ENCODE assay signal across 8 cellular contexts in genomic region chr17:38883592-38884526, GRCh38. TPM values are rescaled to one million over a fixed set of nuclear protein-coding genes. Genes with fewer than 3 reads are reported as not detected.
A peak's percentile ranks its signal among the peaks of the same experiment; 100 is the strongest.
DNase-seq lines count a peak whose midpoint lies in the region; ATAC-seq and TF ChIP-seq lines count a peak whose summit lies in the region.

No MANE protein-coding gene starts in this region.

- intact Hi-C loops in naive thymus-derived CD4-positive, alpha-beta T cell (cut with micrococcal nuclease): loop anchor here (1.0 to 2.0 kb wide), 2 partner anchors 13 to 15 kb away; no protein-coding TSS in a partner anchor

- peak overlapping the region; percentile 26 for H3K4me3 ChIP-seq in CD4-positive, CD25-positive, alpha-beta regulatory T cell (ENCODE audit: low read depth, low read length)
- H3K4me3 ChIP-seq in Peyer's patch (no peak overlapping the region), ectodermal cell (ENCODE audit: insufficient read depth, low read depth, low read length) (no peak overlapping the region)
- H3K4me3 ChIP-seq in naive thymus-derived CD4-positive, alpha-beta T cell (ENCODE audit: low read length): peak overlapping the region; percentile 18

- POLR2A ChIA-PET in naive thymus-derived CD4-positive, alpha-beta T cell (lab: Charles Lee): interaction anchor here (0.6 to 5.2 kb wide), 6 partner anchors 12 to 270 kb away, joined by 3 to 76 read pairs (median 14); partner anchors contain the start of genes LASP1 and RPL23

- TF ChIP-seq POLR2A in Peyer's patch (IDR thresholded peaks at IDR 0.05): no peak

- CTCF ChIA-PET in naive thymus-derived CD4-positive, alpha-beta T cell (lab: Charles Lee): interaction anchor here (0.6 to 1.2 kb wide), 5 partner anchors 10 to 291 kb away, joined by 3 to 5 read pairs (median 4); no protein-coding TSS in a partner anchor

- H3K27me3 ChIP-seq in CD4-positive, CD25-positive, alpha-beta regulatory T cell (ENCODE audit: control insufficient read depth, insufficient read depth, low read length): no peaks in the 10 kb centered on the region
- H3K27me3 ChIP-seq in Peyer's patch: no peaks in the 10 kb centered on the region
- no peaks in the 10 kb centered on the region for H3K27me3 ChIP-seq in ectodermal cell (ENCODE audit: control insufficient read depth, insufficient read depth, low read length, poor library complexity, severe bottlenecking)
- no peaks in the 10 kb centered on the region for H3K27me3 ChIP-seq in naive thymus-derived CD4-positive, alpha-beta T cell (ENCODE audit: control insufficient read depth in 2 of 2, insufficient read depth in 2 of 2, low read length in 2 of 2)

- H3K27ac Mint-ChIP-seq in CD4-positive, CD25-positive, alpha-beta regulatory T cell: peak overlapping the region; percentile 80 to 94 (median 92)
- peak overlapping the region; percentile 83 to 97 (median 94) for H3K27ac Mint-ChIP-seq in naive thymus-derived CD4-positive, alpha-beta T cell
- H3K27ac Mint-ChIP-seq in progenitor cell of endocrine pancreas: no peak overlapping the region

- H3K36me3 ChIP-seq in CD4-positive, CD25-positive, alpha-beta regulatory T cell (ENCODE audit: control insufficient read depth, insufficient read depth, low read length): peaks cover 74% of the 10 kb centered on the region
- peaks cover 0 to 56% (median 0%) of the 10 kb centered on the region in 3 donors for H3K36me3 ChIP-seq in Peyer's patch
- no peaks in the 10 kb centered on the region for H3K36me3 ChIP-seq in ectodermal cell (ENCODE audit: control insufficient read depth, insufficient read depth, low read length)
- H3K36me3 ChIP-seq in naive thymus-derived CD4-positive, alpha-beta T cell (ENCODE audit: control insufficient read depth in 2 of 3, insufficient read depth in 3 of 3, low read length in 3 of 3): peaks cover 0 to 29% (median 0%) of the 10 kb centered on the region in 3 experiments

- no peaks in the 10 kb centered on the region for H3K9me3 Mint-ChIP-seq in CD4-positive, CD25-positive, alpha-beta regulatory T cell
- peaks cover 0 to 1% (median 0%) of the 10 kb centered on the region in 11 donors for H3K9me3 Mint-ChIP-seq in naive thymus-derived CD4-positive, alpha-beta T cell
- H3K9me3 Mint-ChIP-seq in progenitor cell of endocrine pancreas (ENCODE audit: low read depth): no peaks in the 10 kb centered on the region

- H3K27ac ChIP-seq in CD4-positive, CD25-positive, alpha-beta regulatory T cell (ENCODE audit: insufficient read depth, low read length, poor library complexity, severe bottlenecking): peak overlapping the region; percentile 55
- H3K27ac ChIP-seq in Peyer's patch (peak overlapping the region; percentile 55 to 89 (median 74)), ectodermal cell (ENCODE audit: insufficient read depth, low read depth, low read length, poor library complexity, severe bottlenecking) (peak overlapping the region; percentile 59)
- H3K27ac ChIP-seq in naive thymus-derived CD4-positive, alpha-beta T cell (ENCODE audit: low read depth, low read length): peak overlapping the region; percentile 66

- peaks cover 7 to 89% (median 58%) of the 10 kb centered on the region in 4 donors for H3K4me1 Mint-ChIP-seq in CD4-positive, CD25-positive, alpha-beta regulatory T cell
- peaks cover 72 to 96% (median 83%) of the 10 kb centered on the region in 7 donors for H3K4me1 Mint-ChIP-seq in naive thymus-derived CD4-positive, alpha-beta T cell
- peaks cover 37% of the 10 kb centered on the region for H3K4me1 Mint-ChIP-seq in progenitor cell of endocrine pancreas (ENCODE audit: low read depth)

- no peak for ATAC-seq in CD4-positive, CD25-positive, alpha-beta regulatory T cell (ENCODE audit: low read depth in 2 of 2)
- ATAC-seq in naive thymus-derived CD4-positive, alpha-beta T cell: peak; percentile 30
- ATAC-seq in HG02571 (IDR thresholded peaks at IDR 0.05; ENCODE audit: unreplicated experiment): no peak

- TF ChIP-seq CTCF in Peyer's patch (IDR thresholded peaks at IDR 0.05) (peak in 1 of 6 experiments; percentile 14), progenitor cell of endocrine pancreas (IDR thresholded peaks at IDR 0.05; ENCODE audit: unreplicated experiment) (no peak)

- no peaks in the 10 kb centered on the region for H3K9me3 ChIP-seq in CD4-positive, CD25-positive, alpha-beta regulatory T cell (ENCODE audit: control insufficient read depth in 2 of 2, low read length in 2 of 2)
- no peaks in the 10 kb centered on the region for H3K9me3 ChIP-seq in Peyer's patch
- no peaks in the 10 kb centered on the region for H3K9me3 ChIP-seq in ectodermal cell (ENCODE audit: control insufficient read depth, low read length)
- H3K9me3 ChIP-seq in naive thymus-derived CD4-positive, alpha-beta T cell (ENCODE audit: control insufficient read depth in 2 of 3, low read length in 3 of 3): no peaks in the 10 kb centered on the region

- H3K4me3 Mint-ChIP-seq in CD4-positive, CD25-positive, alpha-beta regulatory T cell: peak overlapping the region; percentile 68 to 83 (median 72)
- peak overlapping the region; percentile 74 to 94 (median 82) for H3K4me3 Mint-ChIP-seq in naive thymus-derived CD4-positive, alpha-beta T cell
- H3K4me3 Mint-ChIP-seq in progenitor cell of endocrine pancreas (ENCODE audit: low read depth): no peak overlapping the region

- 35 to 36% methylated on average over 19 of the region's 19 CpGs for WGBS in ectodermal cell, 2 experiments

- H3K27me3 Mint-ChIP-seq in CD4-positive, CD25-positive, alpha-beta regulatory T cell: no peaks in the 10 kb centered on the region
- H3K27me3 Mint-ChIP-seq in naive thymus-derived CD4-positive, alpha-beta T cell: no peaks in the 10 kb centered on the region
- no peaks in the 10 kb centered on the region for H3K27me3 Mint-ChIP-seq in progenitor cell of endocrine pancreas

- DNase-seq in CD4-positive, CD25-positive, alpha-beta regulatory T cell: peak in 1 of 3 donors; percentile 38
- DNase-seq in Peyer's patch: no peak
- peak in 4 of 9 donors; percentile 26 to 39 (median 32) for DNase-seq in naive thymus-derived CD4-positive, alpha-beta T cell
- DNase-seq in progenitor cell of endocrine pancreas (ENCODE audit: low spot score, unreplicated experiment): no peak
- DNase-seq in HuH-7 (ENCODE audit: low spot score): no peak
- DNase-seq in HuH-7.5 (ENCODE audit: low spot score): no peak

- peaks cover 35% of the 10 kb centered on the region for H3K36me3 Mint-ChIP-seq in CD4-positive, CD25-positive, alpha-beta regulatory T cell
- H3K36me3 Mint-ChIP-seq in naive thymus-derived CD4-positive, alpha-beta T cell: peaks cover 3 to 37% (median 22%) of the 10 kb centered on the region in 5 donors
- H3K36me3 Mint-ChIP-seq in progenitor cell of endocrine pancreas (ENCODE audit: insufficient read depth): peaks cover 13% of the 10 kb centered on the region

- peaks cover 87% of the 10 kb centered on the region for H3K4me1 ChIP-seq in CD4-positive, CD25-positive, alpha-beta regulatory T cell (ENCODE audit: control insufficient read depth, insufficient read depth, low read length, poor library complexity, severe bottlenecking)
- H3K4me1 ChIP-seq in Peyer's patch (peaks cover 25 to 99% (median 50%) of the 10 kb centered on the region in 4 donors), ectodermal cell (ENCODE audit: control insufficient read depth, insufficient read depth, low read length) (peaks cover 78% of the 10 kb centered on the region)
- peaks cover 75 to 93% of the 10 kb centered on the region in 2 donors for H3K4me1 ChIP-seq in naive thymus-derived CD4-positive, alpha-beta T cell (ENCODE audit: control insufficient read depth in 2 of 2, insufficient read depth in 2 of 2, low read length in 2 of 2)

RNA-seq across cellular contexts. Expression of gene LASP1, which starts 14.0 kb away (rescaled TPM):
- 154 TPM for total RNA-seq in CD4-positive, CD25-positive, alpha-beta regulatory T cell
- 10 to 100 TPM; 50.3 to 77.3 (median 62.8) TPM for polyA plus RNA-seq in CD4-positive, CD25-positive, alpha-beta regulatory T cell
- total RNA-seq in Peyer's patch (100 to 1,000 TPM; 166 to 654 (median 590) TPM), progenitor cell of endocrine pancreas (134 and 135 TPM in 2 replicates)
- 126 TPM for polyA plus RNA-seq in ectodermal cell (2013, experiment 1 of 4)
- 128 TPM for polyA plus RNA-seq in ectodermal cell (2013, experiment 2 of 4)
- 90.1 TPM for polyA plus RNA-seq in ectodermal cell (2013, experiment 3 of 4)
- polyA plus RNA-seq in ectodermal cell (2013, experiment 4 of 4): 101 TPM
- total RNA-seq in naive thymus-derived CD4-positive, alpha-beta T cell: 100 to 1,000 TPM in 4 of 5 experiments, 10 to 100 TPM in 1; 75.3 to 199 (median 113) TPM
- 10 to 100 TPM; 43.4 to 54.5 TPM for polyA plus RNA-seq in naive thymus-derived CD4-positive, alpha-beta T cell

RNA-seq across cellular contexts. Expression of gene RPL23, which starts 30.3 kb away (rescaled TPM):
- total RNA-seq in CD4-positive, CD25-positive, alpha-beta regulatory T cell: 1,411 TPM
- polyA plus RNA-seq in CD4-positive, CD25-positive, alpha-beta regulatory T cell: 1,000 to 10,000 TPM; 1,034 to 1,357 (median 1,206) TPM
- total RNA-seq in Peyer's patch (1,000 to 10,000 TPM in 1 of 4 donors, 100 to 1,000 TPM in 3; 347 to 1,233 (median 540) TPM), progenitor cell of endocrine pancreas (1,623 and 1,642 TPM in 2 replicates)
- 2,565 TPM for polyA plus RNA-seq in ectodermal cell (2013, experiment 1 of 4)
- polyA plus RNA-seq in ectodermal cell (2013, experiment 2 of 4): 2,389 TPM
- 2,415 TPM for polyA plus RNA-seq in ectodermal cell (2013, experiment 3 of 4)
- 2,794 TPM for polyA plus RNA-seq in ectodermal cell (2013, experiment 4 of 4)
- total RNA-seq in naive thymus-derived CD4-positive, alpha-beta T cell: 1,000 to 10,000 TPM; 1,312 to 2,438 (median 1,877) TPM
- 1,000 to 10,000 TPM; 1,326 to 1,996 TPM for polyA plus RNA-seq in naive thymus-derived CD4-positive, alpha-beta T cell

RNA-seq across cellular contexts. Expression of gene CWC25, which starts 58.7 kb away (rescaled TPM):
- total RNA-seq in CD4-positive, CD25-positive, alpha-beta regulatory T cell: 69.5 TPM
- polyA plus RNA-seq in CD4-positive, CD25-positive, alpha-beta regulatory T cell: 10 to 100 TPM in 1 of 4 donors, 1 to 10 TPM in 3; 4.4 to 11.2 (median 8.3) TPM
- total RNA-seq in Peyer's patch: 100 to 1,000 TPM in 1 of 4 donors, 10 to 100 TPM in 3; 49.4 to 106 (median 56.5) TPM
- 22.7 TPM for polyA plus RNA-seq in ectodermal cell (2013, experiment 1 of 4)
- 19.3 TPM for polyA plus RNA-seq in ectodermal cell (2013, experiment 2 of 4)
- 19.4 TPM for polyA plus RNA-seq in ectodermal cell (2013, experiment 3 of 4)
- polyA plus RNA-seq in ectodermal cell (2013, experiment 4 of 4): 21.0 TPM
- 10 to 100 TPM; 33.0 to 69.5 (median 53.4) TPM for total RNA-seq in naive thymus-derived CD4-positive, alpha-beta T cell
- 1 to 10 TPM; 5.0 to 8.5 TPM for polyA plus RNA-seq in naive thymus-derived CD4-positive, alpha-beta T cell
- total RNA-seq in progenitor cell of endocrine pancreas: 17.1 and 19.9 TPM in 2 replicates

Comparison
In these comparisons a context has a peak if more than half of its experiments do, and no peak if none do; other contexts are left out.
1. H3K4me3 ChIP-seq: peak in CD4-positive, CD25-positive, alpha-beta regulatory T cell (single experiment) and naive thymus-derived CD4-positive, alpha-beta T cell (single experiment); none in Peyer's patch (0 of 4) and ectodermal cell (single experiment).
2. Peak in every context shown above with its lines, with median percentiles within 50 percentile points of each other: H3K27ac ChIP-seq.